Comparison of ENCODE assay signal across 8 cellular contexts in genomic region chr2:237733677-237734300, GRCh38.
DNase-seq lines count a peak whose midpoint lies in the region; ATAC-seq and TF ChIP-seq lines count a peak whose summit lies in the region.

No MANE protein-coding gene starts in this region.

- TF ChIP-seq CTCF in parathyroid adenoma (IDR thresholded peaks at IDR 0.05), result no peak

- POLR2A ChIA-PET in activated CD4-positive, alpha-beta T cell treated with anti-CD3 and anti-CD28 coated beads, Interleukin-2, amount 10 ng/mL, durations not matched to agents 7 days and 5 days (lab: Charles Lee), result no interaction called here

- no peak overlapping the region for H2AFZ ChIP-seq in parathyroid adenoma

- no peaks in the 10 kb centered on the region for H3K9me3 Mint-ChIP-seq in activated CD4-positive, alpha-beta T cell treated with anti-CD3 and anti-CD28 coated beads, Interleukin-2, amount 10 ng/mL, durations not matched to agents 7 days and 5 days

- DNase-seq in H4 (ENCODE audit: low spot score) (peak; percentile 34), NCI-H69 (lab: John Stamatoyannopoulos, UW) (peak; percentile 92), left cardiac atrium (no peak), AML-193 (lab: John Stamatoyannopoulos, UW) (no peak)
- DNase-seq in activated CD4-positive, alpha-beta T cell treated with anti-CD3 and anti-CD28 coated beads, Interleukin-2, amount 10 ng/mL, durations not matched to agents 7 days and 5 days, result no peak
- DNase-seq in activated CD4-positive, alpha-beta T cell treated with anti-CD3 and anti-CD28 coated beads, Interleukin-2, amount 50 U/mL, for 4 hours, result no peak

- no peaks in the 10 kb centered on the region for H3K27me3 Mint-ChIP-seq in activated CD4-positive, alpha-beta T cell treated with anti-CD3 and anti-CD28 coated beads, Interleukin-2, amount 10 ng/mL, durations not matched to agents 7 days and 5 days

- no peak overlapping the region for H3K4me2 ChIP-seq in parathyroid adenoma (ENCODE audit: low read length)

- peaks cover 35% of the 10 kb centered on the region for H3K4me1 Mint-ChIP-seq in activated CD4-positive, alpha-beta T cell treated with anti-CD3 and anti-CD28 coated beads, Interleukin-2, amount 10 ng/mL, durations not matched to agents 7 days and 5 days

- H3K27me3 ChIP-seq in parathyroid adenoma (ENCODE audit: control insufficient read depth, insufficient read depth, low read length), result no peaks in the 10 kb centered on the region

- no peaks in the 10 kb centered on the region for H3K9me3 ChIP-seq in parathyroid adenoma (ENCODE audit: control insufficient read depth, low read length)

- H3K36me3 Mint-ChIP-seq in activated CD4-positive, alpha-beta T cell treated with anti-CD3 and anti-CD28 coated beads, Interleukin-2, amount 10 ng/mL, durations not matched to agents 7 days and 5 days (ENCODE audit: low read depth), result peaks cover 20% of the 10 kb centered on the region

- no peak overlapping the region for H3K4me3 ChIP-seq in parathyroid adenoma (ENCODE audit: low read depth, low read length)

- H3K4me1 ChIP-seq in parathyroid adenoma, result no peaks in the 10 kb centered on the region

- no peak overlapping the region for H3K27ac Mint-ChIP-seq in activated CD4-positive, alpha-beta T cell treated with anti-CD3 and anti-CD28 coated beads, Interleukin-2, amount 10 ng/mL, durations not matched to agents 7 days and 5 days

- H3K4me3 Mint-ChIP-seq in activated CD4-positive, alpha-beta T cell treated with anti-CD3 and anti-CD28 coated beads, Interleukin-2, amount 10 ng/mL, durations not matched to agents 7 days and 5 days, result no peak overlapping the region

- H3K27ac ChIP-seq in parathyroid adenoma, result peak overlapping the region; percentile 15

- H3K79me2 ChIP-seq in parathyroid adenoma, result peaks cover 26% of the 10 kb centered on the region

- CTCF ChIA-PET in activated CD4-positive, alpha-beta T cell treated with anti-CD3 and anti-CD28 coated beads, Interleukin-2, amount 10 ng/mL, durations not matched to agents 7 days and 5 days (lab: Charles Lee), result interaction anchor here (0.6 to 2.6 kb wide), 4 partner anchors 11 to 109 kb away, joined by 3 to 9 read pairs (median 4); no protein-coding TSS in a partner anchor

- intact Hi-C loops in left cardiac atrium (cut with DNase I), result loop anchor here (5.0 kb wide), 2 partner anchors 36 to 41 kb away; no protein-coding TSS in a partner anchor

- no peaks in the 10 kb centered on the region for H3K36me3 ChIP-seq in parathyroid adenoma (ENCODE audit: control insufficient read depth, insufficient read depth, low read length)

- ATAC-seq in left cardiac atrium (peak; percentile 13 to 42), HG02938 (IDR thresholded peaks at IDR 0.05; ENCODE audit: unreplicated experiment) (no peak)

- no peak overlapping the region for H3K9ac ChIP-seq in parathyroid adenoma

Comparison
In these comparisons a context has a peak if more than half of its experiments do, and no peak if none do; other contexts are left out.
1. DNase-seq: peak in H4 (single experiment) and NCI-H69 (single experiment); none in left cardiac atrium (single experiment), AML-193 (0 of 2), activated CD4-positive, alpha-beta T cell treated with anti-CD3 and anti-CD28 coated beads, Interleukin-2, amount 10 ng/mL, durations not matched to agents 7 days and 5 days (single experiment) and activated CD4-positive, alpha-beta T cell treated with anti-CD3 and anti-CD28 coated beads, Interleukin-2, amount 50 U/mL, for 4 hours (0 of 2).